14 cellular contexts compared by ENCODE assay signal in the genomic region with DNA sequence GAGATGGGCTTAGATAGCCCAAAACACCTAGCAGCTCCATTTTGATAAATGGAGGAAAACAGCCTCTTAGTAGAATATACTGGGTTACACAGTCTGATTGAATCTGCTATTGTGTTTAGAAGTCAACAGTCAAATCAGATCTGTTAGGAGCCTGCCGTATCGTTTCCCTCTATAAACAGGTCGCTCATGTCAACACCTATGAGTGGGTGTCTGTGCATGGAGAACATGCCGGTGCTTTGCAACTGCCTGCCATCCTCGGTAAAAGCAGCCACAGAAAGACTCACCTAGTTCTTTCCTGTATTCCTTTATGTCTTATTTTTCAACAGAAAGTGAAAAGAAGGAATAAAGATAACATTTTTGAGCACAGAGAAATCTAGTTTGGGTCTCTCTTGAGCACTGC.
DNase-seq lines count a peak whose midpoint lies in the region; ATAC-seq and TF ChIP-seq lines count a peak whose summit lies in the region.
"Had no signal": no experiment of that assay in that cellular context is flagged by ENCODE, and none has a peak within 500 bp of the region (broad histone marks: within the 10 kb centered on the region; RNA-seq: fewer than 3 reads in every experiment).

No MANE protein-coding gene starts in this region.

- no peaks in the 10 kb centered on the region for H3K9me3 ChIP-seq in CD8-positive, alpha-beta T cell (ENCODE audit: low read length)
- H3K9me3 ChIP-seq in Peyer's patch (no peaks in the 10 kb centered on the region), gastrocnemius medialis (no peaks in the 10 kb centered on the region), Caco-2 (no peaks in the 10 kb centered on the region)
- no peaks in the 10 kb centered on the region for H3K9me3 ChIP-seq in effector memory CD4-positive, alpha-beta T cell (ENCODE audit: control insufficient read depth, low read length)
- H3K9me3 ChIP-seq: gastroesophageal sphincter had no signal

- DNase-seq in CD8-positive, alpha-beta T cell: peak in 1 of 7 experiments; percentile 44
- DNase-seq in Peyer's patch (no peak), gastrocnemius medialis (no peak), DMS53 treated with DMSO at 0.1 percent for 48 hours (lab: John Stamatoyannopoulos, UW; ENCODE audit: unreplicated experiment) (no peak), lower leg skin (ENCODE audit: low spot score in 2 of 2) (no peak), Caco-2 (no peak)
- no peak for DNase-seq in effector memory CD4-positive, alpha-beta T cell
- DNase-seq: COR-L47, NCI-H1694, NCI-H510A treated with DMSO at 0.1 percent for 48 hours, T-helper 9 cell had no signal

- no peaks in the 10 kb centered on the region for H3K9me3 Mint-ChIP-seq in CD8-positive, alpha-beta T cell
- H3K9me3 Mint-ChIP-seq in Caco-2 (ENCODE audit: unreplicated experiment): no peaks in the 10 kb centered on the region

- BruUV-seq in Caco-2 (replicated peaks; lab: Mats Ljungman, UMichigan): no TSS peak

- no peaks in the 10 kb centered on the region for H3K27me3 ChIP-seq in CD8-positive, alpha-beta T cell (ENCODE audit: insufficient read depth, low read length)
- H3K27me3 ChIP-seq in Peyer's patch (no peaks in the 10 kb centered on the region), gastrocnemius medialis (no peaks in the 10 kb centered on the region), Caco-2 (replicated peaks; ENCODE audit: control insufficient read depth, insufficient read depth, low read length) (no peaks in the 10 kb centered on the region)
- no peaks in the 10 kb centered on the region for H3K27me3 ChIP-seq in effector memory CD4-positive, alpha-beta T cell (replicated peaks; ENCODE audit: control insufficient read depth, insufficient read depth, low read length, poor library complexity, severe bottlenecking)
- H3K27me3 ChIP-seq: gastroesophageal sphincter had no signal

- peak; percentile 25 for ATAC-seq in CD8-positive, alpha-beta T cell
- no peak for ATAC-seq in gastrocnemius medialis
- ATAC-seq in GM18873 (IDR thresholded peaks at IDR 0.05; ENCODE audit: low FRiP score, unreplicated experiment): no peak
- ATAC-seq: Panc1 had no signal

- peaks cover 96% of the 10 kb centered on the region for H3K4me1 Mint-ChIP-seq in CD8-positive, alpha-beta T cell (ENCODE audit: low read depth)
- peaks cover 9% of the 10 kb centered on the region for H3K4me1 Mint-ChIP-seq in Caco-2 (ENCODE audit: low read depth, unreplicated experiment)

- H3K27me3 Mint-ChIP-seq in CD8-positive, alpha-beta T cell (ENCODE audit: low read depth): no peaks in the 10 kb centered on the region
- H3K27me3 Mint-ChIP-seq in Caco-2 (ENCODE audit: insufficient read depth, unreplicated experiment): peaks cover 4% of the 10 kb centered on the region

- CTCF ChIA-PET in CD8-positive, alpha-beta T cell (lab: Charles Lee): interaction anchor here (0.9 to 5.0 kb wide), 6 partner anchors 9 to 162 kb away, joined by 3 to 24 read pairs (median 5); no protein-coding TSS in a partner anchor
- CTCF ChIA-PET in Caco-2 (lab: Charles Lee): no interaction called here

- POLR2A ChIA-PET in CD8-positive, alpha-beta T cell (lab: Charles Lee): interaction anchor here (1.3 to 14.0 kb wide), 6 partner anchors 9 to 31 kb away, joined by 3 to 138 read pairs (median 5); no protein-coding TSS in a partner anchor
- POLR2A ChIA-PET in Caco-2 (lab: Charles Lee): no interaction called here

- 42 to 75% methylated on average over 5 of the region's 5 CpGs for WGBS in lower leg skin, 2 donors

- intact Hi-C loops in CD8-positive, alpha-beta T cell (cut with DNase I, micrococcal nuclease): loop anchor here in 1 of 2 experiments (1.0 kb wide), 1 partner anchor 16 kb away; no protein-coding TSS in a partner anchor
- intact Hi-C loops in gastrocnemius medialis (cut with DNase I; ENCODE audit: low total_unique reads) (no loop called here), lower leg skin (cut with DNase I; ENCODE audit: low total_unique reads) (no loop called here), Caco-2 (cut with micrococcal nuclease; ENCODE audit: unreplicated experiment) (no loop called here)

- no peak for TF ChIP-seq CTCF in CD8-positive, alpha-beta T cell (IDR thresholded peaks at IDR 0.05)
- TF ChIP-seq CTCF in Peyer's patch (IDR thresholded peaks at IDR 0.05) (no peak), gastrocnemius medialis (IDR thresholded peaks at IDR 0.05 in 4 of 5, conservative IDR thresholded peaks at IDR 0.05 in 1 of 5) (no peak), lower leg skin (IDR thresholded peaks at IDR 0.05) (no peak), Caco-2 (IDR thresholded peaks at IDR 0.05; ENCODE audit: insufficient read depth in 1 of 2, low read depth in 1 of 2, low read length in 1 of 2, severe bottlenecking in 1 of 2, unreplicated experiment in 1 of 2) (no peak)

- H3K4me3 Mint-ChIP-seq in CD8-positive, alpha-beta T cell: peak overlapping the region; percentile 55
- no peak overlapping the region for H3K4me3 Mint-ChIP-seq in Caco-2 (ENCODE audit: unreplicated experiment)

- TF ChIP-seq POLR2A in Peyer's patch (IDR thresholded peaks at IDR 0.05) (no peak), gastrocnemius medialis (IDR thresholded peaks at IDR 0.05) (no peak), lower leg skin (IDR thresholded peaks at IDR 0.05) (no peak)

- peaks cover 97% of the 10 kb centered on the region for H3K4me1 ChIP-seq in CD8-positive, alpha-beta T cell (ENCODE audit: insufficient read depth, low read length)
- peaks cover 0 to 17% (median 10%) of the 10 kb centered on the region in 4 donors for H3K4me1 ChIP-seq in Peyer's patch
- peaks cover 99% of the 10 kb centered on the region for H3K4me1 ChIP-seq in effector memory CD4-positive, alpha-beta T cell (ENCODE audit: control insufficient read depth, insufficient read depth, low read length, poor library complexity, severe bottlenecking)
- peaks cover 42 to 65% of the 10 kb centered on the region in 2 donors for H3K4me1 ChIP-seq in gastrocnemius medialis
- H3K4me1 ChIP-seq in Caco-2: 0 out of 2 replicates have a peak, but pooled peaks cover 6% of the 10 kb centered on the region

- peaks cover 94% of the 10 kb centered on the region for H3K36me3 Mint-ChIP-seq in CD8-positive, alpha-beta T cell
- H3K36me3 Mint-ChIP-seq in Caco-2 (ENCODE audit: insufficient read depth, unreplicated experiment): no peaks in the 10 kb centered on the region

- peak overlapping the region; percentile 12 for H3K27ac ChIP-seq in CD8-positive, alpha-beta T cell (ENCODE audit: low read depth, low read length)
- H3K27ac ChIP-seq in Peyer's patch (peak overlapping the region; percentile 3 to 59 (median 22)), gastrocnemius medialis (peak overlapping the region; percentile 33 to 64 (median 46))
- peak overlapping the region; percentile 93 for H3K27ac ChIP-seq in effector memory CD4-positive, alpha-beta T cell (ENCODE audit: insufficient read depth, low read length, poor library complexity, severe bottlenecking)

- H3K27ac Mint-ChIP-seq in CD8-positive, alpha-beta T cell: peak overlapping the region; percentile 89
- no peak overlapping the region for H3K27ac Mint-ChIP-seq in Caco-2 (ENCODE audit: unreplicated experiment)

- peaks cover 85% of the 10 kb centered on the region for H3K36me3 ChIP-seq in CD8-positive, alpha-beta T cell (ENCODE audit: insufficient read depth, low read length)
- peaks cover 0 to 59% (median 0%) of the 10 kb centered on the region in 3 donors for H3K36me3 ChIP-seq in Peyer's patch
- H3K36me3 ChIP-seq in effector memory CD4-positive, alpha-beta T cell (ENCODE audit: control insufficient read depth, insufficient read depth, low read length): peaks cover 76% of the 10 kb centered on the region
- H3K36me3 ChIP-seq in gastrocnemius medialis: peaks cover 0 to 25% of the 10 kb centered on the region in 2 donors
- H3K36me3 ChIP-seq in Caco-2 (ENCODE audit: control insufficient read depth, insufficient read depth, low read length): no peaks in the 10 kb centered on the region

- in situ Hi-C loops in gastrocnemius medialis (cut with MboI; ENCODE audit: low sequenced_read_pairs in 4 of 4): loop anchor here in 1 of 4 donors (25.0 kb wide), 1 partner anchor 149 kb away; no protein-coding TSS in a partner anchor

- H3K4me3 ChIP-seq in CD8-positive, alpha-beta T cell (ENCODE audit: low read depth, low read length): no peak overlapping the region
- H3K4me3 ChIP-seq in Peyer's patch: no peak overlapping the region
- no peak overlapping the region for H3K4me3 ChIP-seq in effector memory CD4-positive, alpha-beta T cell (ENCODE audit: insufficient read depth, low read depth, low read length, poor library complexity, severe bottlenecking)
- H3K4me3 ChIP-seq in gastrocnemius medialis: no peak overlapping the region
- no peak overlapping the region for H3K4me3 ChIP-seq in lower leg skin (ENCODE audit: low read depth, poor library complexity, severe bottlenecking)
- H3K4me3 ChIP-seq in Caco-2 (ENCODE audit: low read depth, low read length): no peak overlapping the region
- H3K4me3 ChIP-seq: gastroesophageal sphincter had no signal

Comparison
In these comparisons a context has a peak if more than half of its experiments do, and no peak if none do; other contexts are left out.
1. H3K27ac ChIP-seq: peak in every context shown above with its lines; median percentile 93 in effector memory CD4-positive, alpha-beta T cell; 46 in gastrocnemius medialis; 22 in Peyer's patch; 12 in CD8-positive, alpha-beta T cell.